33 cellular contexts compared by ENCODE assay signal in genomic region chr20:46023999-46024398, GRCh38. TPM values are rescaled to one million over a fixed set of nuclear protein-coding genes. Genes with fewer than 3 reads are reported as not detected.
DNase-seq lines count a peak whose midpoint lies in the region; FAIRE-seq and TF ChIP-seq lines count a peak whose summit lies in the region.
"Had no signal": no experiment of that assay in that cellular context is flagged by ENCODE, and none has a peak within 500 bp of the region (broad histone marks: within the 10 kb centered on the region; RNA-seq: fewer than 3 reads in every experiment).

No MANE protein-coding gene starts in this region.

- H3K14ac ChIP-seq in trophoblast cell (ENCODE audit: low read length) = no peak overlapping the region

- no peak for TF ChIP-seq POLR2A in H54 (IDR thresholded peaks at IDR 0.05; ENCODE audit: low read depth, low read length)

- H3K4me2 ChIP-seq in trophoblast cell (ENCODE audit: low read length) = no peak overlapping the region
- H3K4me2 ChIP-seq: GM23338 had no signal

- H2BK120ac ChIP-seq in trophoblast cell (ENCODE audit: insufficient read depth, low read length, poor library complexity) = no peak overlapping the region

- peak; percentile 53 for DNase-seq in H54 (ENCODE audit: insufficient read length, low spot score)
- DNase-seq in MV-4-11 (lab: John Stamatoyannopoulos, UW) = peak; percentile 23
- no peak for DNase-seq in trophoblast cell
- DNase-seq in superior temporal gyrus (ENCODE audit: extremely low spot score) = no peak
- DNase-seq in mesenteric fat pad (ENCODE audit: low spot score) = no peak
- no peak for DNase-seq in hepatic stellate cell (ENCODE audit: low spot score)
- DNase-seq: activated CD4-positive, alpha-beta T cell treated with anti-CD3 and anti-CD28 coated beads for 48 hours; activated CD8-positive, alpha-beta memory T cell treated with anti-CD3 and anti-CD28 coated beads for 24 hours; activated gamma-delta T cell treated with Interleukin-2 at 50 U/mL for 16 hours; activated T-cell treated with anti-CD3 and anti-CD28 coated beads, Interleukin-2, amount 50 U/mL, for 1 hour; body of pancreas; islet precursor cell; left ventricle myocardium superior; MG63; midbrain; naive thymus-derived CD8-positive, alpha-beta T cell; NCI-H1417; NCI-H2029 treated with DMSO at 0.1 percent for 48 hours; NCI-H82; pancreas; retina; stimulated activated CD4-positive, alpha-beta T cell treated with anti-CD3 and anti-CD28 coated beads, Interleukin-2, amount 100 ng/mL, for 24 hours; transverse colon; WERI-Rb-1 had no signal

- peaks cover 2 to 6% of the 10 kb centered on the region in 2 experiments for H3K4me1 ChIP-seq in trophoblast cell (ENCODE audit: control insufficient read depth in 1 of 2, insufficient read depth in 2 of 2, low read length in 2 of 2)

- no peaks in the 10 kb centered on the region for H3K9me3 ChIP-seq in trophoblast cell (ENCODE audit: insufficient read depth, low read depth, low read length)
- H3K9me3 ChIP-seq: body of pancreas, MG63, pancreas, transverse colon had no signal

- WGBS in trophoblast cell (ENCODE audit: extremely low coverage, insufficient coverage, insufficient read length) = no CpG with 5 or more reads among the region's 4 CpGs

- H2AFZ ChIP-seq in trophoblast cell (ENCODE audit: insufficient read depth, low read length, poor library complexity) = no peak overlapping the region
- H2AFZ ChIP-seq: GM23338 had no signal

- no peak overlapping the region for H4K91ac ChIP-seq in trophoblast cell (ENCODE audit: low read depth, low read length)

- H3K27ac Mint-ChIP-seq in brain = peak overlapping the region in 2 of 5 experiments; percentile 61 to 98
- H3K27ac Mint-ChIP-seq: GM23338; T-helper 2 cell treated with Interferon-gamma antibody and Interleukin-4, amounts not matched to agents 5 μg/mL and 100 μg/mL, for 36 hours had no signal

- H3K9me3 Mint-ChIP-seq in brain = peaks cover 0 to 3% (median 0%) of the 10 kb centered on the region in 5 experiments
- H3K9me3 Mint-ChIP-seq: GM23338; T-helper 2 cell treated with Interferon-gamma antibody and Interleukin-4, amounts not matched to agents 5 μg/mL and 100 μg/mL, for 36 hours had no signal

- H2AK5ac ChIP-seq in trophoblast cell (ENCODE audit: low read length) = no peak overlapping the region

- H3K79me2 ChIP-seq in trophoblast cell (ENCODE audit: control insufficient read depth, insufficient read depth, low read length, poor library complexity) = no peaks in the 10 kb centered on the region

- no peak overlapping the region for H4K12ac ChIP-seq in trophoblast cell (ENCODE audit: low read depth, low read length)

- peaks cover 2% of the 10 kb centered on the region for H3K79me1 ChIP-seq in trophoblast cell (ENCODE audit: low read length)

- no peak overlapping the region for H3K18ac ChIP-seq in trophoblast cell (ENCODE audit: low read length)

- no peak for FAIRE-seq in H54 (lab: Jason Lieb, UNC)
- FAIRE-seq: D721Med, endothelial cell of umbilical vein, GM12892, K562, pancreas had no signal

- H2BK12ac ChIP-seq in trophoblast cell (ENCODE audit: low read length) = no peak overlapping the region

- no peak overlapping the region for H3K9ac ChIP-seq in trophoblast cell (ENCODE audit: low read length)

- H3K27me3 ChIP-seq in trophoblast cell (ENCODE audit: insufficient read depth, low read length) = peaks cover 2% of the 10 kb centered on the region

- no peak overlapping the region for H4K8ac ChIP-seq in trophoblast cell (ENCODE audit: low read depth, low read length)

- H2BK5ac ChIP-seq in trophoblast cell (ENCODE audit: low read depth, low read length, poor library complexity) = no peak overlapping the region

- H3K27ac ChIP-seq in trophoblast cell (ENCODE audit: low read depth, low read length) = no peak overlapping the region
- H3K27ac ChIP-seq: body of pancreas, pancreas, transverse colon, WERI-Rb-1 had no signal

- H3K36me3 ChIP-seq in trophoblast cell (ENCODE audit: control insufficient read depth in 1 of 2, insufficient read depth in 2 of 2, low read length in 2 of 2) = no peaks in the 10 kb centered on the region
- H3K36me3 ChIP-seq: MG63, pancreas, transverse colon, WERI-Rb-1 had no signal

- peaks cover 70% of the 10 kb centered on the region for H3K4me1 Mint-ChIP-seq in brain

- peak overlapping the region; percentile 58 to 96 (median 89) for H3K4me3 Mint-ChIP-seq in brain

- no peak overlapping the region for H3K23ac ChIP-seq in trophoblast cell (ENCODE audit: low read length)

- peak overlapping the region; percentile 6 for H3K4me3 ChIP-seq in trophoblast cell (ENCODE audit: low read depth, low read length)
- H3K4me3 ChIP-seq: body of pancreas, GM23338, K562, MG63, pancreas, transverse colon had no signal

- H3K36me3 Mint-ChIP-seq in brain = no peaks in the 10 kb centered on the region
- H3K36me3 Mint-ChIP-seq: naive thymus-derived CD8-positive, alpha-beta T cell had no signal

- peaks cover 34% of the 10 kb centered on the region for H3K27me3 Mint-ChIP-seq in brain

- no peak for TF ChIP-seq CTCF in brain (conservative IDR thresholded peaks at IDR 0.05)

- H3K4ac ChIP-seq in trophoblast cell (ENCODE audit: low read depth, low read length) = no peak overlapping the region

RNA-seq across cellular contexts. Expression of gene SLC12A5, which starts 5.0 kb away (rescaled TPM):
- 66.5 TPM for polyA plus RNA-seq in brain (ENCODE audit: insufficient read depth, low read depth, low replicate concordance)
- 19.7 and 21.1 TPM in 2 replicates for polyA plus RNA-seq in trophoblast cell (2013)
- total RNA-seq in mesenteric fat pad = 1.7 TPM
- total RNA-seq: body of pancreas, HT-29, transverse colon had no signal
- polyA plus RNA-seq: CD14-positive monocyte had no signal

RNA-seq across cellular contexts. Expression of gene MMP9, which starts 15.3 kb away (rescaled TPM):
- 1.8 TPM for polyA plus RNA-seq in brain (ENCODE audit: insufficient read depth, low read depth, low replicate concordance)
- 68.2 and 72.5 TPM in 2 replicates for polyA plus RNA-seq in trophoblast cell (2013)
- total RNA-seq in mesenteric fat pad = 18.3 TPM
- total RNA-seq: endothelial cell of umbilical vein, HT-29, K562 had no signal
- polyA plus RNA-seq: endothelial cell of umbilical vein; naive thymus-derived CD8-positive, alpha-beta T cell had no signal

RNA-seq across cellular contexts. Expression of gene ZNF335, which starts 52.0 kb away (rescaled TPM):
- 12.5 TPM for polyA plus RNA-seq in brain (ENCODE audit: insufficient read depth, low read depth, low replicate concordance)
- polyA plus RNA-seq in trophoblast cell (2013) = 15.7 and 15.8 TPM in 2 replicates
- total RNA-seq in mesenteric fat pad = 17.1 TPM

Comparison
In these comparisons a context has a peak if more than half of its experiments do, and no peak if none do; other contexts are left out.
1. DNase-seq: peak in H54 (single experiment) and MV-4-11 (single experiment); none in trophoblast cell (0 of 2), superior temporal gyrus (single experiment), mesenteric fat pad (single experiment) and hepatic stellate cell (single experiment).